24 cellular contexts compared by ENCODE assay signal in the genomic region with DNA sequence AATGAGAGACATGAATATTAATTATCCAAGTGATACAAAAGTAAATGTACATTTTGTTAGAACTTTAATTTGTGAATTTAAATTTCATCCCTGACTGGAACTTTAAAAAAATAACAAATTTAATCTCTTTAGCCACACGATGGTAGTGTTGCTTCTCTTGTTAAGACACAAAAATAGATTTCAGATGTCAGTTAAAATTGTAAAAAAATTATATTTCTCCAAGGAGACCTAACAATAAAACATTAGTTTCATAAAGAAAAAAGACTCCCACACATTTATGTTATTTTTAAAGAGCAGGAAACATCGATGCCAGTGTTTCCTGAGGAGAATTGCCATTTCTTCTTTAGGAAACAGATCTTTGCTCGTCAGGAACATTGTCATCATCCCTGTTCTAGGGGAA.
A peak's percentile ranks its signal among the peaks of the same experiment; 100 is the strongest.
DNase-seq lines count a peak whose midpoint lies in the region; ATAC-seq and TF ChIP-seq lines count a peak whose summit lies in the region.
"Had no signal": no experiment of that assay in that cellular context is flagged by ENCODE, and none has a peak within 500 bp of the region (broad histone marks: within the 10 kb centered on the region; RNA-seq: fewer than 3 reads in every experiment).

No MANE protein-coding gene starts in this region.

- CTCF ChIA-PET in MCF 10A (lab: Yijun Ruan, JAX): interaction anchor here (2.3 kb wide), 1 partner anchor 1167 kb away, joined by 21 read pairs; no protein-coding TSS in a partner anchor

- H3K27me3 Mint-ChIP-seq in MCF 10A (ENCODE audit: insufficient read depth, unreplicated experiment): peaks cover 63% of the 10 kb centered on the region
- H3K27me3 Mint-ChIP-seq: natural killer cell treated with Interleukin-12 subunit alpha and Interleukin-12 subunit beta and Interleukin-15 and Interleukin-18, amount 100 ng/mL, for 72 hours had no signal

- H3K9me3 Mint-ChIP-seq in MCF 10A (ENCODE audit: unreplicated experiment): no peaks in the 10 kb centered on the region

- H3K9ac ChIP-seq in adipocyte (ENCODE audit: low read length): no peak overlapping the region

- intact Hi-C loops in MCF 10A (cut with micrococcal nuclease) (loop anchor here (5.0 kb wide), 1 partner anchor 719 kb away; no protein-coding TSS in a partner anchor), breast epithelium (cut with DNase I; ENCODE audit: low total_unique reads) (no loop called here)

- H3K36me3 Mint-ChIP-seq in MCF 10A (ENCODE audit: insufficient read depth, unreplicated experiment): peaks cover 5% of the 10 kb centered on the region
- H3K36me3 Mint-ChIP-seq: CD4-positive, CD25-positive, alpha-beta regulatory T cell; natural killer cell treated with Interleukin-12 subunit alpha and Interleukin-12 subunit beta and Interleukin-15 and Interleukin-18, amount 100 ng/mL, for 72 hours had no signal

- POLR2A ChIA-PET in MCF 10A (lab: Yijun Ruan, JAX): interaction anchor here (1.0 kb wide), 1 partner anchor 339 kb away, joined by 3 read pairs; the partner anchor contains the start of gene WLS

- no peaks in the 10 kb centered on the region for H3K9me3 ChIP-seq in breast epithelium
- no peaks in the 10 kb centered on the region for H3K9me3 ChIP-seq in adipocyte (ENCODE audit: control insufficient read depth, low read length)

- no peak for TF ChIP-seq POLR2A in breast epithelium (IDR thresholded peaks at IDR 0.05)

- no TSS peak for BruUV-seq in MCF 10A (replicated peaks; lab: Mats Ljungman, UMichigan)

- DNase-seq in MCF 10A (ENCODE audit: unreplicated experiment) (no peak), breast epithelium (ENCODE audit: low spot score in 2 of 2) (no peak), adipocyte (ENCODE audit: low read depth) (peak; percentile 38), fibroblast of the aortic adventitia (ENCODE audit: low read depth) (peak; percentile 26), superior temporal gyrus (ENCODE audit: extremely low spot score) (peak; percentile 73), foreskin melanocyte (no peak)
- DNase-seq: activated CD4-positive, alpha-beta T cell treated with anti-CD3 and anti-CD28 coated beads for 4 hours; activated naive CD8-positive, alpha-beta T cell treated with anti-CD3 and anti-CD28 coated beads, Interleukin-2, amount 50 U/mL, for 24 hours; CD4-positive, CD25-positive, alpha-beta regulatory T cell; DMS79; effector CD8-positive, alpha-beta T cell; kidney; mesendoderm; NCI-H146; NCI-H2227 treated with DMSO at 0.1 percent for 48 hours; NK-92 treated with Interleukin-12 subunit alpha and Interleukin-12 subunit beta, amount 100 ng/mL, for 24 hours; stimulated activated CD4-positive, alpha-beta T cell treated with anti-CD3 and anti-CD28 coated beads, Interleukin-4, amount 100 ng/mL, for 4 hours had no signal

- H3K4me3 Mint-ChIP-seq in MCF 10A (ENCODE audit: unreplicated experiment): no peak overlapping the region
- H3K4me3 Mint-ChIP-seq: activated naive CD8-positive, alpha-beta T cell treated with anti-CD3 and anti-CD28 coated beads, Interleukin-2, amount 50 U/mL, for 24 hours; activated T-helper 17 cell treated with anti-CD3 and anti-CD28 coated beads, Interleukin-2, amount 50 U/mL, for 72 hours; CD4-positive, CD25-positive, alpha-beta regulatory T cell; natural killer cell treated with Interleukin-12 subunit alpha and Interleukin-12 subunit beta and Interleukin-15 and Interleukin-18, amount 100 ng/mL, for 72 hours had no signal

- no peak overlapping the region for H3K27ac Mint-ChIP-seq in MCF 10A (ENCODE audit: low read depth, unreplicated experiment)
- H3K27ac Mint-ChIP-seq: activated naive CD8-positive, alpha-beta T cell treated with anti-CD3 and anti-CD28 coated beads, Interleukin-2, amount 50 U/mL, for 24 hours; activated T-helper 17 cell treated with anti-CD3 and anti-CD28 coated beads, Interleukin-2, amount 50 U/mL, for 72 hours; CD4-positive, CD25-positive, alpha-beta regulatory T cell; natural killer cell treated with Interleukin-12 subunit alpha and Interleukin-12 subunit beta and Interleukin-15 and Interleukin-18, amount 100 ng/mL, for 72 hours had no signal

- no peaks in the 10 kb centered on the region for H3K4me1 ChIP-seq in breast epithelium
- peaks cover 14% of the 10 kb centered on the region for H3K4me1 ChIP-seq in adipocyte (ENCODE audit: control insufficient read depth, insufficient read depth, low read length)

- H3K4me3 ChIP-seq in breast epithelium (no peak overlapping the region), adipocyte (ENCODE audit: low read length) (peak overlapping the region; percentile 3), fibroblast of the aortic adventitia (ENCODE audit: low read depth, low read length) (no peak overlapping the region)
- H3K4me3 ChIP-seq: cardiac muscle cell had no signal

- H3K36me3 ChIP-seq in breast epithelium (no peaks in the 10 kb centered on the region), adipocyte (ENCODE audit: control insufficient read depth, insufficient read depth, low read length, severe bottlenecking) (no peaks in the 10 kb centered on the region)
- H3K36me3 ChIP-seq: cardiac muscle cell had no signal

- H3K27ac ChIP-seq in breast epithelium: no peak overlapping the region
- H3K27ac ChIP-seq: cardiac muscle cell, RWPE1 had no signal

- peak; percentile 10 for TF ChIP-seq CTCF in MCF 10A (IDR thresholded peaks at IDR 0.05; ENCODE audit: unreplicated experiment)
- TF ChIP-seq CTCF in breast epithelium (IDR thresholded peaks at IDR 0.05): no peak
- no peak for TF ChIP-seq CTCF in fibroblast of the aortic adventitia (IDR thresholded peaks at IDR 0.05; ENCODE audit: insufficient read depth, low read length)

- no peak for ATAC-seq in GM21381 (IDR thresholded peaks at IDR 0.05; ENCODE audit: unreplicated experiment)
- ATAC-seq in HG02763 (IDR thresholded peaks at IDR 0.05; ENCODE audit: unreplicated experiment): no peak
- ATAC-seq: activated naive CD8-positive, alpha-beta T cell treated with anti-CD3 and anti-CD28 coated beads, Interleukin-2, amount 50 U/mL, for 24 hours; activated T-helper 17 cell treated with anti-CD3 and anti-CD28 coated beads, Interleukin-2, amount 50 U/mL, for 72 hours; HepG2; natural killer cell treated with Interleukin-12 subunit alpha and Interleukin-12 subunit beta and Interleukin-15 and Interleukin-18, amount 100 ng/mL, for 72 hours had no signal

- H3K4me1 Mint-ChIP-seq in MCF 10A (ENCODE audit: insufficient read depth, unreplicated experiment): no peaks in the 10 kb centered on the region
- H3K4me1 Mint-ChIP-seq: activated naive CD8-positive, alpha-beta T cell treated with anti-CD3 and anti-CD28 coated beads, Interleukin-2, amount 50 U/mL, for 24 hours; activated T-helper 17 cell treated with anti-CD3 and anti-CD28 coated beads, Interleukin-2, amount 50 U/mL, for 72 hours; CD4-positive, CD25-positive, alpha-beta regulatory T cell had no signal

- H3K27me3 ChIP-seq in breast epithelium (no peaks in the 10 kb centered on the region), adipocyte (replicated peaks; ENCODE audit: control insufficient read depth, insufficient read depth, low read length) (no peaks in the 10 kb centered on the region)
- H3K27me3 ChIP-seq: cardiac muscle cell had no signal

Comparison
In these comparisons a context has a peak if more than half of its experiments do, and no peak if none do; other contexts are left out.
1. DNase-seq: peak in adipocyte (single experiment), fibroblast of the aortic adventitia (single experiment) and superior temporal gyrus (single experiment); none in MCF 10A (single experiment), breast epithelium (0 of 2) and foreskin melanocyte (single experiment).